In the genomic region with DNA sequence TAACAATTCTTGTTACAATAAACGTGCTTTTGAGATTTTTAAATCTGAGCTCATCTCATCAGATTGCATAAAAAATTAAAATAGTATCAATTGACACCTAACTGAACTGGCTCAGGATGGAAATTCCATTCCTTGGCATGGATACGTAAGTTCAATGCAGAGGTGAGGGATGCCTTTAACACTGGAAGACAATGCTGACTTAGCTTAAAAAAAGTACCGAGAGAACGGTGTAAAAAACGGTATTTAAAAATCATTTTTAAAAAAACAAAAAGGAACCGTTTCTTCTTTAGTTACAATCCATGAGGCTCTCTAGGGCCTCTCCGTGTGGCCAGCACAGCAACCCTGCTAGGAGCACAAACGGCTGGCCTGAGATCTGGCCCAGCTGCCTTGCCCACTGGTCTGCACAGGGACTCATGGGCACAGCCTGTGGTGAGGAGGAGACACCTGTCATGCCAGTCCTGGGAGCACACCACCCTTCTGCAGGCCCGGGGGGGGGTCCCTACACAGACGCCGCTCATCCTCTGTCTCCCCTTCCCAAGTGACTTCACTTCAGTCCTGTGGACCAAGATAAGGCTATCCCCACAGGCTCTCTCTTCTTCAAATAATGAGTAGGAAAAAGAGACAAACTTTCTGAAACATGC, we compare ENCODE assay signal across 15 cellular contexts.
"Had no signal": no experiment of that assay in that cellular context is flagged by ENCODE, and none has a peak within 500 bp of the region (broad histone marks: within the 10 kb centered on the region; RNA-seq: fewer than 3 reads in every experiment).

No MANE protein-coding gene starts in this region.

- H3K4me3 ChIP-seq: left ventricle myocardium inferior, thyroid gland had no signal

- H3K9me3 Mint-ChIP-seq: activated naive CD4-positive, alpha-beta T cell treated with anti-CD3 and anti-CD28 coated beads, Interleukin-2, amount 50 U/mL, for 24 hours; activated T-helper 2 cell treated with anti-CD3 and anti-CD28 coated beads, Interferon-gamma antibody, Interleukin-2, Interleukin-4, amounts not matched to agents 10 μg/mL and 5 μg/mL and 100 μg/mL, durations not matched to agents 14 hours and 24 hours and 36 hours; brain; stimulated activated memory B cell treated with anti-CD40 and anti-IgM and Interleukin-4, amounts not matched to agents 10 μg/mL and 1 μg/mL and 100 μg/mL, for 72 hours had no signal

- H3K27ac Mint-ChIP-seq: activated CD4-positive, alpha-beta T cell treated with anti-CD3 and anti-CD28 coated beads for 36 hours; activated CD8-positive, alpha-beta T cell treated with anti-CD3 and anti-CD28 coated beads, Interleukin-2, amount 10 ng/mL, durations not matched to agents 7 days and 5 days; activated naive CD4-positive, alpha-beta T cell treated with anti-CD3 and anti-CD28 coated beads, Interleukin-2, amount 50 U/mL, for 24 hours; activated T-helper 2 cell treated with anti-CD3 and anti-CD28 coated beads, Interferon-gamma antibody, Interleukin-2, Interleukin-4, amounts not matched to agents 10 μg/mL and 5 μg/mL and 100 μg/mL, durations not matched to agents 14 hours and 24 hours and 36 hours; stimulated activated memory B cell treated with anti-CD40 and anti-IgM and Interleukin-4, amounts not matched to agents 10 μg/mL and 1 μg/mL and 100 μg/mL, for 72 hours had no signal

- H3K4me1 ChIP-seq: left ventricle myocardium inferior, parathyroid adenoma had no signal

- H3K4me1 Mint-ChIP-seq: activated CD4-positive, alpha-beta T cell treated with anti-CD3 and anti-CD28 coated beads for 36 hours; brain; stimulated activated memory B cell treated with anti-CD40 and anti-IgM and Interleukin-4, amounts not matched to agents 10 μg/mL and 1 μg/mL and 100 μg/mL, for 72 hours had no signal

- H3K27ac ChIP-seq: left ventricle myocardium inferior, parathyroid adenoma, thyroid gland, WERI-Rb-1 had no signal

- H3K4me3 Mint-ChIP-seq: activated CD4-positive, alpha-beta T cell treated with anti-CD3 and anti-CD28 coated beads for 36 hours; activated naive CD4-positive, alpha-beta T cell treated with anti-CD3 and anti-CD28 coated beads, Interleukin-2, amount 50 U/mL, for 24 hours; brain; stimulated activated memory B cell treated with anti-CD40 and anti-IgM and Interleukin-4, amounts not matched to agents 10 μg/mL and 1 μg/mL and 100 μg/mL, for 72 hours had no signal

- H3K9me3 ChIP-seq: left ventricle myocardium inferior, thyroid gland had no signal

- DNase-seq: activated CD4-positive, alpha-beta T cell treated with anti-CD3 and anti-CD28 coated beads for 36 hours; activated CD8-positive, alpha-beta T cell treated with anti-CD3 and anti-CD28 coated beads, Interleukin-2, amount 10 ng/mL, durations not matched to agents 7 days and 5 days; amygdala; cerebellar nuclear complex; effector CD8-positive, alpha-beta T cell; foreskin fibroblast; hypothalamus; left ventricle myocardium inferior; thyroid gland; WERI-Rb-1 had no signal

- ATAC-seq: activated CD4-positive, alpha-beta T cell treated with anti-CD3 and anti-CD28 coated beads for 36 hours; activated CD8-positive, alpha-beta T cell treated with anti-CD3 and anti-CD28 coated beads, Interleukin-2, amount 10 ng/mL, durations not matched to agents 7 days and 5 days; stimulated activated memory B cell treated with anti-CD40 and anti-IgM and Interleukin-4, amounts not matched to agents 10 μg/mL and 1 μg/mL and 100 μg/mL, for 72 hours had no signal

- H3K27me3 ChIP-seq: thyroid gland had no signal

- H3K27me3 Mint-ChIP-seq: activated CD4-positive, alpha-beta T cell treated with anti-CD3 and anti-CD28 coated beads for 36 hours; activated naive CD4-positive, alpha-beta T cell treated with anti-CD3 and anti-CD28 coated beads, Interleukin-2, amount 50 U/mL, for 24 hours; brain; stimulated activated memory B cell treated with anti-CD40 and anti-IgM and Interleukin-4, amounts not matched to agents 10 μg/mL and 1 μg/mL and 100 μg/mL, for 72 hours had no signal
